In genomic region chr11:68341557-68342458, GRCh38 we compare ENCODE assay signal across 11 cellular contexts. TPM values are rescaled to one million over a fixed set of nuclear protein-coding genes. Genes with fewer than 3 reads are reported as not detected.
DNase-seq lines count a peak whose midpoint lies in the region; TF ChIP-seq lines count a peak whose summit lies in the region.
"Had no signal": no experiment of that assay in that cellular context is flagged by ENCODE, and none has a peak within 500 bp of the region (broad histone marks: within the 10 kb centered on the region; RNA-seq: fewer than 3 reads in every experiment).

No MANE protein-coding gene starts in this region.

- no peak for TF ChIP-seq POLR2A in ovary (IDR thresholded peaks at IDR 0.05)

- H3K4me3 ChIP-seq in PC-9 (peak overlapping the region; percentile 44; the same call in 1 of the 2 replicates), rectal smooth muscle tissue (ENCODE audit: low read length) (no peak overlapping the region), ovary (no peak overlapping the region)

- peak overlapping the region; percentile 79 for H3K27ac Mint-ChIP-seq in Calu3 (ENCODE audit: unreplicated experiment)

- intact Hi-C loops in Calu3 (cut with micrococcal nuclease; ENCODE audit: unreplicated experiment) (no loop called here), PC-9 (cut with micrococcal nuclease; ENCODE audit: unreplicated experiment) (loop anchor here (1.0 to 5.0 kb wide), 4 partner anchors 12 to 70 kb away; partner anchors contain the start of gene C11orf24), ovary (cut with DNase I) (no loop called here)

- H3K4me1 ChIP-seq in PC-9 (replicated peaks; ENCODE audit: insufficient read depth) = peaks cover 74% of the 10 kb centered on the region
- peaks cover 46% of the 10 kb centered on the region for H3K4me1 ChIP-seq in rectal smooth muscle tissue (ENCODE audit: control insufficient read depth, insufficient read depth, low read length)
- peaks cover 24% of the 10 kb centered on the region for H3K4me1 ChIP-seq in ovary (ENCODE audit: insufficient read depth)

- peak overlapping the region; percentile 50 for H3K4me3 Mint-ChIP-seq in Calu3 (ENCODE audit: low read depth, unreplicated experiment)

- TF ChIP-seq EP300 in ovary (IDR thresholded peaks at IDR 0.05) = no peak

- H3K79me2 ChIP-seq in PC-9 (ENCODE audit: low read depth) = peaks cover 94% of the 10 kb centered on the region

- BruUV-seq in Calu3 (replicated peaks; lab: Mats Ljungman, UMichigan) (no TSS peak), PC-9 (replicated peaks; lab: Mats Ljungman, UMichigan) (no TSS peak)

- H3K36me3 Mint-ChIP-seq in Calu3 (ENCODE audit: insufficient read depth, unreplicated experiment) = peaks cover 13% of the 10 kb centered on the region

- peaks cover 44% of the 10 kb centered on the region for H3K4me1 Mint-ChIP-seq in Calu3 (ENCODE audit: low read depth, unreplicated experiment)

- peak overlapping the region; percentile 87 for H3K4me2 ChIP-seq in PC-9

- H3K27me3 ChIP-seq in PC-9 (ENCODE audit: insufficient read depth, low read depth) (no peaks in the 10 kb centered on the region), rectal smooth muscle tissue (ENCODE audit: control insufficient read depth, insufficient read depth, low read length) (no peaks in the 10 kb centered on the region), ovary (no peaks in the 10 kb centered on the region)

- POLR2A ChIA-PET in PC-9 (lab: Charles Lee; ENCODE audit: unreplicated experiment) = interaction anchor here (0.6 to 1.3 kb wide), 3 partner anchors 26 to 71 kb away, joined by 3 to 6 read pairs (median 5); no protein-coding TSS in a partner anchor

- H3K27me3 Mint-ChIP-seq in Calu3 (ENCODE audit: unreplicated experiment) = no peaks in the 10 kb centered on the region

- peak overlapping the region; percentile 41; the same call in 1 of the 2 replicates for H2AFZ ChIP-seq in PC-9

- peaks cover 71% of the 10 kb centered on the region for H3F3A ChIP-seq in PC-9 (ENCODE audit: insufficient read depth, low read depth)

- WGBS in ovary, 3 donors = 56 to 75% (median 64%) methylated on average over 21 of the region's 21 CpGs

- H3K9me2 ChIP-seq in PC-9 (ENCODE audit: insufficient read depth) = no peaks in the 10 kb centered on the region

- H3K9me3 ChIP-seq in PC-9 (ENCODE audit: insufficient read depth, low read depth) (no peaks in the 10 kb centered on the region), ovary (no peaks in the 10 kb centered on the region)

- H3K27ac ChIP-seq in PC-9 (peak overlapping the region; percentile 89), epithelial cell of prostate (peak overlapping the region; percentile 47), rectal smooth muscle tissue (ENCODE audit: low read depth, low read length) (peak overlapping the region; percentile 69), ovary (peak overlapping the region in 1 of 2 donors; percentile 31)

- TF ChIP-seq CTCF in Calu3 (IDR thresholded peaks at IDR 0.05; ENCODE audit: unreplicated experiment) (no peak), PC-9 (conservative IDR thresholded peaks at IDR 0.05) (no peak; the same call in 1 of the 2 replicates), ovary (IDR thresholded peaks at IDR 0.05) (no peak)

- peaks cover 36% of the 10 kb centered on the region for H4K20me1 ChIP-seq in PC-9 (ENCODE audit: insufficient read depth)

- CTCF ChIA-PET in Calu3 (lab: Charles Lee) (interaction anchor here (0.8 to 2.1 kb wide), 4 partner anchors 8 to 38 kb away, joined by 3 to 7 read pairs (median 6); no protein-coding TSS in a partner anchor), PC-9 (lab: Charles Lee) (interaction anchor here (0.6 kb wide), 4 partner anchors 39 to 1895 kb away, joined by 3 read pairs; no protein-coding TSS in a partner anchor)

- H3K9me3 Mint-ChIP-seq in Calu3 (ENCODE audit: low read depth, unreplicated experiment) = no peaks in the 10 kb centered on the region

- H3K36me3 ChIP-seq in PC-9 (ENCODE audit: low read depth) = peaks cover 3% of the 10 kb centered on the region; the same call in 1 of the 2 replicates
- H3K36me3 ChIP-seq in rectal smooth muscle tissue (ENCODE audit: control insufficient read depth, insufficient read depth, low read length) = no peaks in the 10 kb centered on the region
- no peaks in the 10 kb centered on the region for H3K36me3 ChIP-seq in ovary

- H3K9ac ChIP-seq in rectal smooth muscle tissue (ENCODE audit: low read length) = no peak overlapping the region

- DNase-seq in Calu3 (no peak), PC-9 (no peak), epithelial cell of prostate (ENCODE audit: low read depth, low spot score) (no peak), ovary (no peak), CD1c-positive myeloid dendritic cell (ENCODE audit: extremely low spot score) (no peak), NCI-H526 (lab: John Stamatoyannopoulos, UW) (no peak), dermis blood vessel endothelial cell (no peak)
- DNase-seq: kidney glomerular epithelial cell; NCI-H1930; stimulated activated CD4-positive, alpha-beta T cell treated with anti-CD3 and anti-CD28 coated beads, Interleukin-1b, Interleukin-23, amount 100 ng/mL, for 48 hours had no signal

RNA-seq across cellular contexts. Expression of gene LRP5, which starts 29.4 kb away (rescaled TPM):
- total RNA-seq in Calu3 (2022) (64.8 and 82.0 TPM in 2 replicates), PC-9 (2021) (112 and 129 TPM in 2 replicates), ovary (10 to 100 TPM; 21.8 to 63.8 (median 52.9) TPM), dermis blood vessel endothelial cell (87.3 and 169 TPM in 2 replicates)
- 10 to 100 TPM in 1 of 2 donors, 1 to 10 TPM in 1; 3.1 to 47.2 TPM for polyA plus RNA-seq in ovary
